Comparison of ENCODE assay signal across 8 cellular contexts in the genomic region with DNA sequence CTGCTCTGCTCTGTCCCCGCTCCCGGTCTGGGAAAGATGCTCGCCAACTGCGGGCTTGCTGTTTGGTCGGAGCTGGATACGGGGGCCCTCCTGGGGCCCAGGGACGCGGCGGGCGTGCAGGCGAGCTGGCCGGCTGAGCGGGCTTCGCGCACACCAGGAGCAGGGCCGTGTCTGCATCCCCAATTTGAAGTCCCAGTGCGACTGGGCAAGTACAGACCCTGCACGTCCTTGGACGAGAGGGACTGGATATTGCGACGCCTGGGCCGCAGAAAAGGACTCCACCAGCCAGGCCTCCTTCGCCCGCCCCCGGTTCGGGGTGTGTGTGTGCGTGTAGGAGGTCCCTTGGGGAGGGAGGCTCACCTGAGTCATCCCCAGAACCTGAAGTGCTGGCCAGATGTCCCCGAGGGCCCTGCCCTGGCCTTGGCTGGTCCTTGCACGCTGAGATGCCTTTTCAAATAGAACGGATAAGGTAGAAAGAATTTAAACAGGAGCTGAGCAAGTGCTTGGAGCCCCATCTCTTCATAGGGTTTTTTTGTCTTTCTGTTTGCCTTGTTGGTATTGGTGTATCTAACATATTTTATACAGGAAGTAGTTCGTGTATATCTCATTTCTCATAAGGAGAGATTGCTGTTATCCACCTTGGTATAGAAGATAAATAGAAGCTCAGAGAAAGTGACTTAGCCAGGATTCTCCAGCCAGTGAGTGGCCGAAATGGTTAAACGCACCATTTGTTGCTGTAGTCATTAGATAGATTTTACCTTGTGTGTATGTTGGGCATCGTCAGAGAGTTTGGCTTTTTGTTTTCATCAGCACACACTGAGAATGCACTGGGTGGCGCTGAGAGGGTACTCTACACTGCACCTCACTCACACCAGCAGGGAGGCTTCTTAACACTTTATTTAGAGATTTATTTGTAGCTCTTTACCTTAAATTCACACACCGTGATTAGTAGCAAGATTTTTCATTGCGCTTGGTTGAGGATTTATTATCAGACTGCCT. TPM values are rescaled to one million over a fixed set of nuclear protein-coding genes. Genes with fewer than 3 reads are reported as not detected.
DNase-seq lines count a peak whose midpoint lies in the region; ATAC-seq and TF ChIP-seq lines count a peak whose summit lies in the region.

No MANE protein-coding gene starts in this region.

- peak; percentile 48 for TF ChIP-seq CTCF in brain microvascular endothelial cell (IDR thresholded peaks at IDR 0.05; ENCODE audit: low read depth, low read length, missing control alignments)

- H3K9ac ChIP-seq in BLaER1 treated with 17β-estradiol and CSF1 and Interleukin-3, amounts not matched to agents 10 nM and 100 nM: peak overlapping the region; percentile 87 to 94 (median 92)

- peaks cover 0 to 20% (median 11%) of the 10 kb centered on the region in 11 experiments; a peak in 13 of 22 replicates for H3K9me3 ChIP-seq in BLaER1 treated with 17β-estradiol and CSF1 and Interleukin-3, amounts not matched to agents 10 nM and 100 nM (replicated peaks in 1 of 11)

- peak; percentile 48 for ATAC-seq in GM18868 (IDR thresholded peaks at IDR 0.05; ENCODE audit: unreplicated experiment)
- peak; percentile 46 for ATAC-seq in HG03066 (IDR thresholded peaks at IDR 0.05; ENCODE audit: low read depth, unreplicated experiment)
- peak; percentile 54 for ATAC-seq in left lobe of liver

- in situ Hi-C loops in SK-MEL-5 (cut with HindIII; ENCODE audit: low pct_unique_long_range_greater_than_20kb, low sequenced_read_pairs): no loop called here
- in situ Hi-C loops in brain microvascular endothelial cell (cut with HindIII; ENCODE audit: low pct_ligation_motif_present, low sequenced_read_pairs): no loop called here

- H3K27me3 ChIP-seq in BLaER1 treated with 17β-estradiol and CSF1 and Interleukin-3, amounts not matched to agents 10 nM and 100 nM: peaks cover 0 to 14% (median 6%) of the 10 kb centered on the region in 11 experiments; a peak in 8 of 22 replicates
- H3K27me3 ChIP-seq in brain microvascular endothelial cell (replicated peaks): no peaks in the 10 kb centered on the region

- peak; percentile 32 for DNase-seq in SK-MEL-5 (ENCODE audit: low read depth, low spot score)
- peak; percentile 45 for DNase-seq in brain microvascular endothelial cell
- peak; percentile 58 for DNase-seq in left lobe of liver (ENCODE audit: low spot score)
- DNase-seq in stimulated activated CD8-positive, alpha-beta memory T cell treated with anti-CD3 and anti-CD28 coated beads, Interleukin-15, amount 100 ng/mL, for 4 hours (ENCODE audit: low read depth in 2 of 2): peak; percentile 16 to 20
- no peak for DNase-seq in middle frontal gyrus (ENCODE audit: extremely low spot score, low spot score)

- peak overlapping the region; percentile 86 to 99 (median 96) for H3K4me2 ChIP-seq in BLaER1 treated with 17β-estradiol and CSF1 and Interleukin-3, amounts not matched to agents 10 nM and 100 nM

- peaks cover 0 to 17% (median 3%) of the 10 kb centered on the region in 11 experiments; a peak in 5 of 22 replicates for H3K36me3 ChIP-seq in BLaER1 treated with 17β-estradiol and CSF1 and Interleukin-3, amounts not matched to agents 10 nM and 100 nM
- H3K36me3 ChIP-seq in brain microvascular endothelial cell (replicated peaks): peaks cover 2% of the 10 kb centered on the region

- peak overlapping the region; percentile 85 to 99 (median 90) for H3K4me3 ChIP-seq in BLaER1 treated with 17β-estradiol and CSF1 and Interleukin-3, amounts not matched to agents 10 nM and 100 nM
- H3K4me3 ChIP-seq in brain microvascular endothelial cell (ENCODE audit: low read depth, low read length): peak overlapping the region; percentile 86

- H3K27ac ChIP-seq in BLaER1 treated with 17β-estradiol and CSF1 and Interleukin-3, amounts not matched to agents 10 nM and 100 nM: peak overlapping the region; percentile 81 to 93 (median 89)
- peak overlapping the region; percentile 87 for H3K27ac ChIP-seq in brain microvascular endothelial cell

- H4K20me1 ChIP-seq in BLaER1 treated with 17β-estradiol and CSF1 and Interleukin-3, amounts not matched to agents 10 nM and 100 nM: peaks cover 39 to 57% (median 53%) of the 10 kb centered on the region in 11 experiments; a peak in 21 of 22 replicates

- H3K4me1 ChIP-seq in BLaER1 treated with 17β-estradiol and CSF1 and Interleukin-3, amounts not matched to agents 10 nM and 100 nM: peaks cover 17 to 22% (median 19%) of the 10 kb centered on the region in 10 experiments

RNA-seq across cellular contexts. Expression of a gene that starts 1.1 kb away (rescaled TPM):
- 17.2 and 17.7 TPM in 2 replicates for total RNA-seq in SK-MEL-5 (2014; rRNA removed; shearing (Covaris generic))
- 23.4 and 29.8 TPM in 2 replicates for polyA plus RNA-seq in SK-MEL-5 (2015; cell fraction: cytosol; rRNA removed)
- 81.0 and 102 TPM in 2 replicates for polyA plus RNA-seq in SK-MEL-5 (2015; cell fraction: nucleus; rRNA removed)
- total RNA-seq in left lobe of liver: 34.4 TPM

RNA-seq across cellular contexts. Expression of a gene that starts 54.9 kb away (rescaled TPM):
- total RNA-seq in SK-MEL-5 (2014; rRNA removed; shearing (Covaris generic)): 21.0 and 26.7 TPM in 2 replicates
- polyA plus RNA-seq in SK-MEL-5 (2015; cell fraction: cytosol; rRNA removed): 11.2 and 12.3 TPM in 2 replicates
- 1.9 and 3.4 TPM in 2 replicates for polyA plus RNA-seq in SK-MEL-5 (2015; cell fraction: nucleus; rRNA removed)
- 12.3 TPM for total RNA-seq in left lobe of liver
